Comparison of ENCODE assay signal across 11 cellular contexts in the genomic region with DNA sequence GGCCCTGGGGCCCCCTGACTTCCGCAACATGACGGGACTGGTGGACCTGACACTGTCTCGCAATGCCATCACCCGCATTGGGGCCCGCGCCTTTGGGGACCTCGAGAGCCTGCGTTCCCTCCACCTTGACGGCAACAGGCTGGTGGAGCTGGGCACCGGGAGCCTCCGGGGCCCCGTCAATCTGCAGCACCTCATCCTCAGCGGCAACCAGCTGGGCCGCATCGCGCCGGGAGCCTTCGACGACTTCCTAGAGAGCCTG. TPM values are rescaled to one million over a fixed set of nuclear protein-coding genes. Genes with fewer than 3 reads are reported as not detected.
A peak's percentile ranks its signal among the peaks of the same experiment; 100 is the strongest.
DNase-seq lines count a peak whose midpoint lies in the region; ATAC-seq and TF ChIP-seq lines count a peak whose summit lies in the region.
"Had no signal": no experiment of that assay in that cellular context is flagged by ENCODE, and none has a peak within 500 bp of the region (broad histone marks: within the 10 kb centered on the region; RNA-seq: fewer than 3 reads in every experiment).

No MANE protein-coding gene starts in this region.

- ATAC-seq in PC-3 (no peak), sciatic nerve (no peak)

- CTCF ChIA-PET in PC-3 (lab: Charles Lee) = no interaction called here

- H3K4me1 ChIP-seq in PC-3 (ENCODE audit: insufficient read depth, low read length) = peaks cover 17% of the 10 kb centered on the region
- peaks cover 7% of the 10 kb centered on the region for H3K4me1 ChIP-seq in ectodermal cell (ENCODE audit: control insufficient read depth, insufficient read depth, low read length)

- H3K9me3 ChIP-seq in PC-3 (ENCODE audit: low read length) = no peaks in the 10 kb centered on the region
- no peaks in the 10 kb centered on the region for H3K9me3 ChIP-seq in ectodermal cell (ENCODE audit: control insufficient read depth, low read length)

- no peak overlapping the region for H2AFZ ChIP-seq in PC-3 (ENCODE audit: low read length)

- H3K27me3 ChIP-seq in PC-3 (ENCODE audit: low read length) = no peaks in the 10 kb centered on the region
- H3K27me3 ChIP-seq in ectodermal cell (ENCODE audit: control insufficient read depth, insufficient read depth, low read length, poor library complexity, severe bottlenecking) = no peaks in the 10 kb centered on the region

- no peaks in the 10 kb centered on the region for H4K20me1 ChIP-seq in PC-3 (ENCODE audit: low read length)

- H3K9ac ChIP-seq in PC-3 (ENCODE audit: low read length) = peak overlapping the region; percentile 84; the same call in 1 of the 2 replicates

- H3F3A ChIP-seq in PC-3 (ENCODE audit: low read length, unreplicated experiment) = no peaks in the 10 kb centered on the region

- H3K27ac ChIP-seq in PC-3 (ENCODE audit: low read length) (no peak overlapping the region), ectodermal cell (ENCODE audit: insufficient read depth, low read depth, low read length, poor library complexity, severe bottlenecking) (no peak overlapping the region)

- intact Hi-C loops in PC-3 (cut with micrococcal nuclease) (no loop called here), sciatic nerve (cut with DNase I) (no loop called here)

- H3K9me2 ChIP-seq in PC-3 (replicated peaks; ENCODE audit: low read length) = no peaks in the 10 kb centered on the region

- H3K4me3 ChIP-seq in PC-3 (ENCODE audit: low read length) (peak overlapping the region; percentile 95), ectodermal cell (ENCODE audit: insufficient read depth, low read depth, low read length) (peak overlapping the region; percentile 66)

- BruUV-seq in PC-3 (replicated peaks; lab: Mats Ljungman, UMichigan) = no TSS peak

- peaks cover 27% of the 10 kb centered on the region for H3K79me2 ChIP-seq in PC-3 (ENCODE audit: low read length)

- DNase-seq in SIG-M5 treated with dmso at 0.1 percent for 504 hours (lab: John Stamatoyannopoulos, UW; ENCODE audit: unreplicated experiment) (peak; percentile 15), SIG-M5 (lab: John Stamatoyannopoulos, UW) (no peak), PC-3 (no peak), sciatic nerve (ENCODE audit: low spot score) (peak; percentile 63), NCI-H2171 (lab: John Stamatoyannopoulos, UW) (no peak), A172 (ENCODE audit: low spot score) (no peak), 8988T (no peak)
- DNase-seq: foreskin melanocyte, NCI-H1092 treated with DMSO at 0.1 percent for 48 hours, occipital lobe had no signal

- WGBS in ectodermal cell, 2 experiments = 93% methylated on average over 19 of the region's 19 CpGs

- TF ChIP-seq CTCF in PC-3 (conservative IDR thresholded peaks at IDR 0.05; ENCODE audit: low read depth, low read length) = no peak

- no peaks in the 10 kb centered on the region; the same call in 1 of the 2 replicates for H3K36me3 ChIP-seq in PC-3 (ENCODE audit: low read depth, low read length)
- no peaks in the 10 kb centered on the region for H3K36me3 ChIP-seq in ectodermal cell (ENCODE audit: control insufficient read depth, insufficient read depth, low read length)

- POLR2A ChIA-PET in PC-3 (lab: Charles Lee; ENCODE audit: unreplicated experiment) = no interaction called here

- H3K4me2 ChIP-seq in PC-3 (ENCODE audit: low read length) = peak overlapping the region; percentile 93

RNA-seq across cellular contexts. Expression of gene LRFN4, which starts 1.0 kb away (rescaled TPM):
- total RNA-seq in PC-3 (2014; rRNA removed) (64.4 and 79.8 TPM in 2 replicates), sciatic nerve (14.5 TPM)
- 26.7 TPM for polyA plus RNA-seq in ectodermal cell (2013, experiment 1 of 4)
- 23.9 TPM for polyA plus RNA-seq in ectodermal cell (2013, experiment 2 of 4)
- polyA plus RNA-seq in ectodermal cell (2013, experiment 3 of 4) = 24.1 TPM
- polyA plus RNA-seq in ectodermal cell (2013, experiment 4 of 4) = 25.4 TPM
- 54.7 and 63.3 TPM in 2 replicates for total RNA-seq in A172 (2014; rRNA removed; shearing (Covaris generic))

RNA-seq across cellular contexts. Expression of gene RCE1, which starts 14.6 kb away (rescaled TPM):
- 63.9 and 70.4 TPM in 2 replicates for total RNA-seq in PC-3 (2014; rRNA removed)
- polyA plus RNA-seq in ectodermal cell (2013, experiment 1 of 4) = 29.3 TPM
- polyA plus RNA-seq in ectodermal cell (2013, experiment 2 of 4) = 30.3 TPM
- polyA plus RNA-seq in ectodermal cell (2013, experiment 3 of 4) = 27.2 TPM
- 27.2 TPM for polyA plus RNA-seq in ectodermal cell (2013, experiment 4 of 4)
- total RNA-seq in sciatic nerve = 16.6 TPM
- total RNA-seq in A172 (2014; rRNA removed; shearing (Covaris generic)) = 26.7 and 27.2 TPM in 2 replicates

Comparison
In these comparisons a context has a peak if more than half of its experiments do, and no peak if none do; other contexts are left out.
1. DNase-seq: peak in SIG-M5 treated with dmso at 0.1 percent for 504 hours (single experiment) and sciatic nerve (single experiment); none in SIG-M5 (single experiment), PC-3 (single experiment), NCI-H2171 (single experiment), A172 (single experiment) and 8988T (single experiment).